In the genomic region with DNA sequence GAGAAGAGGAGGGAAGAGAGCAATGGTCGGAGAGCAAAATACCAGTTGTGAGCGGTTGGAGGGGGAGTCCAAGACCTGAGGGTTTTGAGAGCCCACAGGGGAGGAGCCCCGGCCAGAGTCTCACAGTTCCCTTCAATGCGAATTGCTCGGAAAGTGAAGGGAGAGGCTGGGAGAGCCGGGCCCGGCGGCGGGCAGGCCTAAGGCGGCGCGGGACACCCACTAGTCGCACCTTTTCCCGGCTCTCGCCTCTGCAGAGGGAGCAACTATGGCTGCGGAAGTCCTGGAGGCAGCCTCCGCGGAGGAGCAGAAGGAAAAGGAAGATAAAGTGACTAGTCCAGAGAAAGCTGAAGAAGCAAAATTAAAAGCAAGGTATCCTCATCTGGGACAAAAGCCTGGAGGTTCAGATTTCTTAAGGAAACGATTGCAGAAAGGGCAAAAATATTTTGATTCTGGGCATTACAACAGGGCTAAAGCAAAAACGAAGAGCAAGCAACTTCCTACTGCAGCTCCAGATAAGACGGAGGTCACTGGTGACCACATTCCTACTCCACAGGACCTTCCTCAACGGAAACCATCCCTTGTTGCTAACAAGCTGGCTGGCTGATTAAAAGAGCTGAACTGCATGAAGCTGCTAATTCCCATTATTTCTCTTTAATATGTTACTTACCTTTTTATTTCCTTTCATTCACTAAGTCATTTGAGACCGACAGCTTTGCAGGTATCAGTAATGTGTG, we compare ENCODE assay signal across 2 cellular contexts.
TF ChIP-seq lines count a peak whose summit lies in the region.

No MANE protein-coding gene starts in this region.

TF ChIP-seq in liver, 16 proteins besides CTCF, POLR2A, EP300 and RAD21:
- TF ChIP-seq YY1 (IDR thresholded peaks at IDR 0.05) (peak; percentile 13), RXRA (IDR thresholded peaks at IDR 0.05) (no peak), EGR1 (IDR thresholded peaks at IDR 0.05; ENCODE audit: low read depth in 2 of 2) (no peak), NR2F2 (IDR thresholded peaks at IDR 0.05) (peak; percentile 24)
- TF ChIP-seq, protein P1, sequence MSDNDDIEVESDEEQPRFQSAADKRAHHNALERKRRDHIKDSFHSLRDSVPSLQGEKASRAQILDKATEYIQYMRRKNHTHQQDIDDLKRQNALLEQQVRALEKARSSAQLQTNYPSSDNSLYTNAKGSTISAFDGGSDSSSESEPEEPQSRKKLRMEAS (IDR thresholded peaks at IDR 0.05): no peak
- TF ChIP-seq, protein P2, sequence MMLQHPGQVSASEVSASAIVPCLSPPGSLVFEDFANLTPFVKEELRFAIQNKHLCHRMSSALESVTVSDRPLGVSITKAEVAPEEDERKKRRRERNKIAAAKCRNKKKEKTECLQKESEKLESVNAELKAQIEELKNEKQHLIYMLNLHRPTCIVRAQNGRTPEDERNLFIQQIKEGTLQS (IDR thresholded peaks at IDR 0.05): no peak
- TF ChIP-seq, protein P3, sequence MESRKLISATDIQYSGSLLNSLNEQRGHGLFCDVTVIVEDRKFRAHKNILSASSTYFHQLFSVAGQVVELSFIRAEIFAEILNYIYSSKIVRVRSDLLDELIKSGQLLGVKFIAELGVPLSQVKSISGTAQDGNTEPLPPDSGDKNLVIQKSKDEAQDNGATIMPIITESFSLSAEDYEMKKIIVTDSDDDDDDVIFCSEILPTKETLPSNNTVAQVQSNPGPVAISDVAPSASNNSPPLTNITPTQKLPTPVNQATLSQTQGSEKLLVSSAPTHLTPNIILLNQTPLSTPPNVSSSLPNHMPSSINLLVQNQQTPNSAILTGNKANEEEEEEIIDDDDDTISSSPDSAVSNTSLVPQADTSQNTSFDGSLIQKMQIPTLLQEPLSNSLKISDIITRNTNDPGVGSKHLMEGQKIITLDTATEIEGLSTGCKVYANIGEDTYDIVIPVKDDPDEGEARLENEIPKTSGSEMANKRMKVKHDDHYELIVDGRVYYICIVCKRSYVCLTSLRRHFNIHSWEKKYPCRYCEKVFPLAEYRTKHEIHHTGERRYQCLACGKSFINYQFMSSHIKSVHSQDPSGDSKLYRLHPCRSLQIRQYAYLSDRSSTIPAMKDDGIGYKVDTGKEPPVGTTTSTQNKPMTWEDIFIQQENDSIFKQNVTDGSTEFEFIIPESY (IDR thresholded peaks at IDR 0.05): no peak

TF ChIP-seq in HepG2, 621 proteins besides CTCF, POLR2A, EP300 and RAD21:
- TF ChIP-seq RFX1 (IDR thresholded peaks at IDR 0.05) (no peak), SMAD9 (CRISPR knock-in tag; IDR thresholded peaks at IDR 0.05) (no peak)
